In genomic region chr15:40929730-40930429, GRCh38 we compare ENCODE assay signal across 9 cellular contexts. TPM values are rescaled to one million over a fixed set of nuclear protein-coding genes. Genes with fewer than 3 reads are reported as not detected.
A peak's percentile ranks its signal among the peaks of the same experiment; 100 is the strongest.
DNase-seq lines count a peak whose midpoint lies in the region; ATAC-seq and TF ChIP-seq lines count a peak whose summit lies in the region.
"Had no signal": no experiment of that assay in that cellular context is flagged by ENCODE, and none has a peak within 500 bp of the region (broad histone marks: within the 10 kb centered on the region; RNA-seq: fewer than 3 reads in every experiment).

No MANE protein-coding gene starts in this region.

- no peak for ATAC-seq in natural killer cell
- no peak for ATAC-seq in HG03280 (IDR thresholded peaks at IDR 0.05; ENCODE audit: unreplicated experiment)
- ATAC-seq in GM18519 (IDR thresholded peaks at IDR 0.05; ENCODE audit: low FRiP score, unreplicated experiment), result no peak

- H3K4me3 Mint-ChIP-seq in T-helper 1 cell treated with Interleukin-12 subunit alpha and Interleukin-12 subunit beta and Interleukin-4 antibody, amounts not matched to agents 30 μg/mL and 1 μg/mL, for 36 hours, result peak overlapping the region; percentile 73
- H3K4me3 Mint-ChIP-seq in natural killer cell, result peak overlapping the region; percentile 83

- H3K9me3 ChIP-seq in SJCRH30 (replicated peaks), result no peaks in the 10 kb centered on the region

- intact Hi-C loops in natural killer cell (cut with micrococcal nuclease), result no loop called here

- H3K36me3 ChIP-seq in SJCRH30, result no peaks in the 10 kb centered on the region

- no peak overlapping the region for H3K27ac ChIP-seq in SJCRH30

- TF ChIP-seq POLR2A in erythroblast (IDR thresholded peaks at IDR 0.05; ENCODE audit: low read length), result no peak

- DNase-seq in T-helper 1 cell (no peak), SJCRH30 (peak; percentile 77 to 78), erythroblast (lab: John Stamatoyannopoulos, UW) (peak; percentile 32 to 37), natural killer cell (no peak)
- no peak for DNase-seq in effector CD8-positive, alpha-beta T cell (lab: John Stamatoyannopoulos, UW)

- peaks cover 75% of the 10 kb centered on the region for H3K27me3 Mint-ChIP-seq in T-helper 1 cell treated with Interleukin-12 subunit alpha and Interleukin-12 subunit beta and Interleukin-4 antibody, amounts not matched to agents 30 μg/mL and 1 μg/mL, for 36 hours (ENCODE audit: low read depth)
- peaks cover 32 to 63% of the 10 kb centered on the region in 2 donors for H3K27me3 Mint-ChIP-seq in natural killer cell (ENCODE audit: low read depth in 2 of 2)

- no peak for TF ChIP-seq CTCF in natural killer cell (IDR thresholded peaks at IDR 0.05)

- peak overlapping the region; percentile 56 for H3K4me3 ChIP-seq in SJCRH30

- H3K36me3 Mint-ChIP-seq in T-helper 1 cell treated with Interleukin-12 subunit alpha and Interleukin-12 subunit beta and Interleukin-4 antibody, amounts not matched to agents 30 μg/mL and 1 μg/mL, for 36 hours (ENCODE audit: low read depth), result no peaks in the 10 kb centered on the region
- H3K36me3 Mint-ChIP-seq in natural killer cell, result no peaks in the 10 kb centered on the region

- H3K4me1 ChIP-seq in SJCRH30, result peaks cover 17% of the 10 kb centered on the region; the same call in 1 of the 2 replicates

- no peaks in the 10 kb centered on the region for H3K9me3 Mint-ChIP-seq in T-helper 1 cell treated with Interleukin-12 subunit alpha and Interleukin-12 subunit beta and Interleukin-4 antibody, amounts not matched to agents 30 μg/mL and 1 μg/mL, for 36 hours
- H3K9me3 Mint-ChIP-seq in natural killer cell, result no peaks in the 10 kb centered on the region
- H3K9me3 Mint-ChIP-seq: activated naive CD4-positive, alpha-beta T cell treated with anti-CD3 and anti-CD28 coated beads, Interleukin-2, amount 50 U/mL, for 72 hours had no signal

- peaks cover 37% of the 10 kb centered on the region for H3K4me1 Mint-ChIP-seq in T-helper 1 cell treated with Interleukin-12 subunit alpha and Interleukin-12 subunit beta and Interleukin-4 antibody, amounts not matched to agents 30 μg/mL and 1 μg/mL, for 36 hours (ENCODE audit: low read depth)
- peaks cover 39 to 65% of the 10 kb centered on the region in 2 donors for H3K4me1 Mint-ChIP-seq in natural killer cell

- H3K27ac Mint-ChIP-seq in T-helper 1 cell treated with Interleukin-12 subunit alpha and Interleukin-12 subunit beta and Interleukin-4 antibody, amounts not matched to agents 30 μg/mL and 1 μg/mL, for 36 hours, result peak overlapping the region; percentile 6
- H3K27ac Mint-ChIP-seq in natural killer cell, result no peak overlapping the region

- peaks cover 27% of the 10 kb centered on the region for H3K27me3 ChIP-seq in SJCRH30

RNA-seq across cellular contexts. Expression of gene DLL4, which starts 0.7 kb away (rescaled TPM):
- total RNA-seq in SJCRH30 (2014; rRNA removed; shearing (Covaris generic)), result 0.43 and 0.48 TPM in 2 replicates
- under 1 TPM in 2 of 3 donors, not detected in 1; 0.10 to 0.16 TPM for total RNA-seq in natural killer cell

RNA-seq across cellular contexts. Expression of gene CHAC1, which starts 23.4 kb away (rescaled TPM):
- 1.0 and 2.5 TPM in 2 replicates for total RNA-seq in SJCRH30 (2014; rRNA removed; shearing (Covaris generic))
- total RNA-seq in natural killer cell, result 1 to 10 TPM in 2 of 3 donors, not detected in 1; 1.1 to 1.7 TPM

RNA-seq across cellular contexts. Expression of gene VPS18, which starts 35.6 kb away (rescaled TPM):
- total RNA-seq in SJCRH30 (2014; rRNA removed; shearing (Covaris generic)), result 16.6 and 17.3 TPM in 2 replicates
- total RNA-seq in natural killer cell, result 10 to 100 TPM; 30.8 to 35.6 (median 34.1) TPM

RNA-seq across cellular contexts. Expression of gene RHOV, which starts 55.8 kb away (rescaled TPM):
- total RNA-seq in SJCRH30 (2014; rRNA removed; shearing (Covaris generic)), result 0.61 and 0.84 TPM in 2 replicates
- total RNA-seq in natural killer cell, result not detected

Comparison
In these comparisons a context has a peak if more than half of its experiments do, and no peak if none do; other contexts are left out.
1. DNase-seq: peak in SJCRH30 (2 of 2) and erythroblast (2 of 2); none in T-helper 1 cell (0 of 5), natural killer cell (single experiment) and effector CD8-positive, alpha-beta T cell (single experiment).